Comparison of ENCODE assay signal across 22 cellular contexts in the genomic region with DNA sequence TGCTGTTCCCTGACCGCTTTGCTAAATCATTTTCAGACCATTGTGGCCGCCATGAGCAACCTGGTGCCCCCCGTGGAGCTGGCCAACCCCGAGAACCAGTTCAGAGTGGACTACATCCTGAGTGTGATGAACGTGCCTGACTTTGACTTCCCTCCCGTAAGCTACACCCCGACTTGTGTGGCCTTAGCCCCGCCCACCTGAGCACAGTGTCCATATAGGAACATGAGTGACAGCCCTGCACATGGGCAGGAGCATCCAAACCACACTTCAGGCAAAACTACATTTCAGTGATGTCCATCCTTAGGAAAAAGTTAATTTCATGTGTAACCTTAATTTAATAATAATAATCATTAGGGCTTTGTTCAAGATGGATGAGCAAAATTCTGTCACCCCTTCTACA. TPM values are rescaled to one million over a fixed set of nuclear protein-coding genes. Genes with fewer than 3 reads are reported as not detected.
DNase-seq lines count a peak whose midpoint lies in the region; ATAC-seq and FAIRE-seq lines count a peak whose summit lies in the region.
"Had no signal": no experiment of that assay in that cellular context is flagged by ENCODE, and none has a peak within 500 bp of the region (broad histone marks: within the 10 kb centered on the region; RNA-seq: fewer than 3 reads in every experiment).

No MANE protein-coding gene starts in this region.

- ATAC-seq in activated CD4-positive, alpha-beta T cell treated with anti-CD3 and anti-CD28 coated beads for 36 hours: no peak
- ATAC-seq in T-helper 17 cell: no peak
- no peak for ATAC-seq in naive B cell (ENCODE audit: low read depth in 2 of 2)
- ATAC-seq: effector memory CD8-positive, alpha-beta T cell; Panc1; upper lobe of right lung had no signal

- no peaks in the 10 kb centered on the region for H3K9me3 Mint-ChIP-seq in activated CD4-positive, alpha-beta T cell treated with anti-CD3 and anti-CD28 coated beads for 36 hours (ENCODE audit: low read depth)
- H3K9me3 Mint-ChIP-seq in activated CD4-positive, alpha-beta T cell treated with anti-CD3 and anti-CD28 coated beads, Interleukin-2, amount 10 ng/mL, durations not matched to agents 7 days and 5 days: no peaks in the 10 kb centered on the region
- peaks cover 0 to 4% (median 0%) of the 10 kb centered on the region in 7 donors for H3K9me3 Mint-ChIP-seq in naive B cell
- H3K9me3 Mint-ChIP-seq: activated naive CD4-positive, alpha-beta T cell treated with anti-CD3 and anti-CD28 coated beads, Interleukin-2, amount 10 ng/mL, durations not matched to agents 7 days and 5 days; effector memory CD8-positive, alpha-beta T cell had no signal

- peak overlapping the region in 2 of 11 experiments; percentile 21 to 27; a peak in 1 of 22 replicates for H3K9ac ChIP-seq in BLaER1 treated with 17β-estradiol and CSF1 and Interleukin-3, amounts not matched to agents 10 nM and 100 nM

- H3K4me3 ChIP-seq in BLaER1 treated with 17β-estradiol and CSF1 and Interleukin-3, amounts not matched to agents 10 nM and 100 nM: no peak overlapping the region
- no peak overlapping the region for H3K4me3 ChIP-seq in small intestine (ENCODE audit: low read depth in 1 of 2, low read length in 2 of 2)
- H3K4me3 ChIP-seq: ovary, sigmoid colon, SJSA1, upper lobe of right lung had no signal

- CTCF ChIA-PET in activated CD4-positive, alpha-beta T cell treated with anti-CD3 and anti-CD28 coated beads for 36 hours (lab: Charles Lee): interaction anchor here (1.2 kb wide), 1 partner anchor 68 kb away, joined by 3 read pairs; no protein-coding TSS in a partner anchor
- CTCF ChIA-PET in activated CD4-positive, alpha-beta T cell treated with anti-CD3 and anti-CD28 coated beads, Interleukin-2, amount 10 ng/mL, durations not matched to agents 7 days and 5 days (lab: Charles Lee): no interaction called here

- POLR2A ChIA-PET in activated CD4-positive, alpha-beta T cell treated with anti-CD3 and anti-CD28 coated beads for 36 hours (lab: Charles Lee): no interaction called here
- POLR2A ChIA-PET in activated CD4-positive, alpha-beta T cell treated with anti-CD3 and anti-CD28 coated beads, Interleukin-2, amount 10 ng/mL, durations not matched to agents 7 days and 5 days (lab: Charles Lee): no interaction called here

- peak overlapping the region; percentile 29 for H3K27ac Mint-ChIP-seq in activated CD4-positive, alpha-beta T cell treated with anti-CD3 and anti-CD28 coated beads for 36 hours
- no peak overlapping the region for H3K27ac Mint-ChIP-seq in activated CD4-positive, alpha-beta T cell treated with anti-CD3 and anti-CD28 coated beads, Interleukin-2, amount 10 ng/mL, durations not matched to agents 7 days and 5 days
- H3K27ac Mint-ChIP-seq in T-helper 17 cell (peak overlapping the region; percentile 51), naive B cell (peak overlapping the region; percentile 51 to 95 (median 76))
- H3K27ac Mint-ChIP-seq: activated naive CD4-positive, alpha-beta T cell treated with anti-CD3 and anti-CD28 coated beads, Interleukin-2, amount 10 ng/mL, durations not matched to agents 7 days and 5 days had no signal

- H3K27me3 ChIP-seq in BLaER1 treated with 17β-estradiol and CSF1 and Interleukin-3, amounts not matched to agents 10 nM and 100 nM: no peaks in the 10 kb centered on the region
- no peaks in the 10 kb centered on the region for H3K27me3 ChIP-seq in small intestine (ENCODE audit: control insufficient read depth in 2 of 2, insufficient read depth in 2 of 2, low read length in 2 of 2)
- H3K27me3 ChIP-seq: ovary, sigmoid colon, SJSA1, upper lobe of right lung had no signal

- peak overlapping the region in 7 of 11 experiments; percentile 12 to 98 (median 30); a peak in 7 of 22 replicates for H3K27ac ChIP-seq in BLaER1 treated with 17β-estradiol and CSF1 and Interleukin-3, amounts not matched to agents 10 nM and 100 nM
- H3K27ac ChIP-seq in small intestine (ENCODE audit: low read depth in 1 of 2, low read length in 1 of 2): no peak overlapping the region
- H3K27ac ChIP-seq: ovary, sigmoid colon, SJSA1, upper lobe of right lung, WERI-Rb-1 had no signal

- no peaks in the 10 kb centered on the region for H3K9me3 ChIP-seq in BLaER1 treated with 17β-estradiol and CSF1 and Interleukin-3, amounts not matched to agents 10 nM and 100 nM (replicated peaks in 1 of 11)
- H3K9me3 ChIP-seq in T-helper 17 cell (ENCODE audit: control insufficient read depth, low read length, poor library complexity, severe bottlenecking) (no peaks in the 10 kb centered on the region), small intestine (ENCODE audit: control insufficient read depth, low read depth) (no peaks in the 10 kb centered on the region)
- H3K9me3 ChIP-seq: ovary, sigmoid colon, SJSA1, upper lobe of right lung had no signal

- peaks cover 65 to 95% (median 89%) of the 10 kb centered on the region in 10 experiments for H3K4me1 ChIP-seq in BLaER1 treated with 17β-estradiol and CSF1 and Interleukin-3, amounts not matched to agents 10 nM and 100 nM
- H3K4me1 ChIP-seq in small intestine (ENCODE audit: control insufficient read depth in 2 of 2, insufficient read depth in 1 of 2, low read depth in 1 of 2, low read length in 1 of 2): peaks cover 0 to 5% of the 10 kb centered on the region in 2 donors

- peak overlapping the region; percentile 2 to 94 (median 71); a peak in 16 of 22 replicates for H3K4me2 ChIP-seq in BLaER1 treated with 17β-estradiol and CSF1 and Interleukin-3, amounts not matched to agents 10 nM and 100 nM

- peaks cover 76 to 91% (median 87%) of the 10 kb centered on the region in 11 experiments for H3K36me3 ChIP-seq in BLaER1 treated with 17β-estradiol and CSF1 and Interleukin-3, amounts not matched to agents 10 nM and 100 nM
- H3K36me3 ChIP-seq in small intestine (ENCODE audit: control insufficient read depth in 2 of 2, insufficient read depth in 2 of 2, low read length in 2 of 2): peaks cover 12 to 19% of the 10 kb centered on the region in 2 donors
- H3K36me3 ChIP-seq: ovary had no signal

- peaks cover 63% of the 10 kb centered on the region for H3K36me3 Mint-ChIP-seq in activated CD4-positive, alpha-beta T cell treated with anti-CD3 and anti-CD28 coated beads for 36 hours (ENCODE audit: low read depth)
- peaks cover 67% of the 10 kb centered on the region for H3K36me3 Mint-ChIP-seq in activated CD4-positive, alpha-beta T cell treated with anti-CD3 and anti-CD28 coated beads, Interleukin-2, amount 10 ng/mL, durations not matched to agents 7 days and 5 days (ENCODE audit: low read depth)
- H3K36me3 Mint-ChIP-seq in T-helper 17 cell (ENCODE audit: low read depth) (peaks cover 12% of the 10 kb centered on the region), naive B cell (peaks cover 14 to 33% of the 10 kb centered on the region in 2 donors)

- intact Hi-C loops in activated CD4-positive, alpha-beta T cell treated with anti-CD3 and anti-CD28 coated beads for 36 hours (cut with DNase I, micrococcal nuclease): no loop called here

- DNase-seq in activated CD4-positive, alpha-beta T cell treated with anti-CD3 and anti-CD28 coated beads for 36 hours: no peak
- no peak for DNase-seq in activated CD4-positive, alpha-beta T cell treated with anti-CD3 and anti-CD28 coated beads, Interleukin-2, amount 10 ng/mL, durations not matched to agents 7 days and 5 days
- DNase-seq in T-helper 17 cell (no peak), naive B cell (no peak), HUDEP-2 (lab: John Stamatoyannopoulos, UW; ENCODE audit: unreplicated experiment in 76 of 76) (no peak), H4 (ENCODE audit: low spot score) (no peak), small intestine (no peak)
- DNase-seq: activated CD4-positive, alpha-beta T cell treated with anti-CD3 and anti-CD28 coated beads, Interleukin-2, amount 50 U/mL, for 4 hours; activated naive CD4-positive, alpha-beta T cell treated with anti-CD3 and anti-CD28 coated beads, Interleukin-2, amount 10 ng/mL, durations not matched to agents 7 days and 5 days; activated T-cell treated with anti-CD3 and anti-CD28 coated beads for 4 hours; effector memory CD8-positive, alpha-beta T cell; NCI-H1417 treated with DMSO at 0.1 percent for 48 hours; NCI-H510A treated with DMSO at 0.1 percent for 48 hours; NK-92 treated with Interleukin-12 subunit alpha and Interleukin-12 subunit beta, amount 100 ng/mL, for 24 hours; ovary; sigmoid colon; upper lobe of right lung; WERI-Rb-1 had no signal

- peaks cover 76% of the 10 kb centered on the region for H3K4me1 Mint-ChIP-seq in activated CD4-positive, alpha-beta T cell treated with anti-CD3 and anti-CD28 coated beads for 36 hours
- H3K4me1 Mint-ChIP-seq in activated CD4-positive, alpha-beta T cell treated with anti-CD3 and anti-CD28 coated beads, Interleukin-2, amount 10 ng/mL, durations not matched to agents 7 days and 5 days: peaks cover 76% of the 10 kb centered on the region
- H3K4me1 Mint-ChIP-seq in T-helper 17 cell (peaks cover 50% of the 10 kb centered on the region), naive B cell (peaks cover 58 to 77% (median 66%) of the 10 kb centered on the region in 3 donors)

- H4K20me1 ChIP-seq in BLaER1 treated with 17β-estradiol and CSF1 and Interleukin-3, amounts not matched to agents 10 nM and 100 nM: peaks cover 48 to 92% (median 53%) of the 10 kb centered on the region in 11 experiments; a peak in 21 of 22 replicates

- WGBS in small intestine, 3 donors: 66 to 73% (median 68%) methylated on average over 8 of the region's 8 CpGs

- no peaks in the 10 kb centered on the region for H3K27me3 Mint-ChIP-seq in activated CD4-positive, alpha-beta T cell treated with anti-CD3 and anti-CD28 coated beads for 36 hours
- no peaks in the 10 kb centered on the region for H3K27me3 Mint-ChIP-seq in activated CD4-positive, alpha-beta T cell treated with anti-CD3 and anti-CD28 coated beads, Interleukin-2, amount 10 ng/mL, durations not matched to agents 7 days and 5 days
- H3K27me3 Mint-ChIP-seq in T-helper 17 cell: no peaks in the 10 kb centered on the region
- no peaks in the 10 kb centered on the region for H3K27me3 Mint-ChIP-seq in naive B cell
- H3K27me3 Mint-ChIP-seq: activated naive CD4-positive, alpha-beta T cell treated with anti-CD3 and anti-CD28 coated beads, Interleukin-2, amount 10 ng/mL, durations not matched to agents 7 days and 5 days; effector memory CD8-positive, alpha-beta T cell had no signal

- H3K4me3 Mint-ChIP-seq in activated CD4-positive, alpha-beta T cell treated with anti-CD3 and anti-CD28 coated beads for 36 hours: no peak overlapping the region
- no peak overlapping the region for H3K4me3 Mint-ChIP-seq in activated CD4-positive, alpha-beta T cell treated with anti-CD3 and anti-CD28 coated beads, Interleukin-2, amount 10 ng/mL, durations not matched to agents 7 days and 5 days
- H3K4me3 Mint-ChIP-seq in T-helper 17 cell (no peak overlapping the region), naive B cell (no peak overlapping the region)
- H3K4me3 Mint-ChIP-seq: activated naive CD4-positive, alpha-beta T cell treated with anti-CD3 and anti-CD28 coated beads, Interleukin-2, amount 10 ng/mL, durations not matched to agents 7 days and 5 days had no signal

- no peak for FAIRE-seq in small intestine (lab: Jason Lieb, UNC)

RNA-seq across cellular contexts. Expression of a gene that starts 51.1 kb away (rescaled TPM):
- 100 to 1,000 TPM; 713 to 965 TPM for total RNA-seq in activated CD4-positive, alpha-beta T cell treated with anti-CD3 and anti-CD28 coated beads for 36 hours
- 1,000 to 10,000 TPM; 1,022 to 1,326 TPM for total RNA-seq in activated CD4-positive, alpha-beta T cell treated with anti-CD3 and anti-CD28 coated beads, Interleukin-2, amount 10 ng/mL, durations not matched to agents 7 days and 5 days
- total RNA-seq in T-helper 17 cell: 1,000 to 10,000 TPM in 1 of 2 donors, 100 to 1,000 TPM in 1; 755 to 1,096 TPM
- polyA plus RNA-seq in naive B cell (ENCODE audit: low read depth in 6 of 6) (100 to 1,000 TPM; 133 to 298 (median 194) TPM), small intestine (100 to 1,000 TPM; 493 to 875 (median 519) TPM)
- 886 and 1,032 TPM in 2 replicates for total RNA-seq in H4 (2014; rRNA removed; shearing (Covaris generic))

RNA-seq across cellular contexts. Expression of a gene that starts 52.9 kb away (rescaled TPM):
- 1 to 10 TPM; 1.1 to 1.9 TPM for total RNA-seq in activated CD4-positive, alpha-beta T cell treated with anti-CD3 and anti-CD28 coated beads for 36 hours
- 1 to 10 TPM in 1 of 2 experiments, under 1 TPM in 1; 0.96 to 1.5 TPM for total RNA-seq in activated CD4-positive, alpha-beta T cell treated with anti-CD3 and anti-CD28 coated beads, Interleukin-2, amount 10 ng/mL, durations not matched to agents 7 days and 5 days
- total RNA-seq in T-helper 17 cell: under 1 TPM in 1 of 2 donors, not detected in 1; 0.72 TPM
- polyA plus RNA-seq in naive B cell (ENCODE audit: low read depth in 6 of 6) (under 1 TPM in 1 of 6 donors, not detected in 5; 0.35 TPM), small intestine (under 1 TPM in 1 of 3 donors, not detected in 2; 0.37 TPM)
- 1.5 and 3.0 TPM in 2 replicates for total RNA-seq in H4 (2014; rRNA removed; shearing (Covaris generic))
- total RNA-seq: myocyte, SJSA1 had no signal

Comparison
In these comparisons a context has a peak if more than half of its experiments do, and no peak if none do; other contexts are left out.
1. H3K27ac ChIP-seq: peak in BLaER1 treated with 17β-estradiol and CSF1 and Interleukin-3, amounts not matched to agents 10 nM and 100 nM (7 of 11); none in small intestine (0 of 2).